In genomic region chr16:84609744-84610143, GRCh38 we compare ENCODE assay signal across 8 cellular contexts. TPM values are rescaled to one million over a fixed set of nuclear protein-coding genes. Genes with fewer than 3 reads are reported as not detected.
DNase-seq lines count a peak whose midpoint lies in the region; ATAC-seq and TF ChIP-seq lines count a peak whose summit lies in the region.
"Not testable (repeated sequence)": the region's sequence is repeated elsewhere in the genome, so short reads cannot be mapped to it uniquely, and the experiment has no call there.

No MANE protein-coding gene starts in this region.

- H3K9me3 ChIP-seq in AG04450 (ENCODE audit: control insufficient read depth, insufficient read depth, low read length) = peaks cover 13% of the 10 kb centered on the region
- not testable (repeated sequence) for H3K9me3 ChIP-seq in CD8-positive, alpha-beta memory T cell (ENCODE audit: low read length); Karpas-422 (ENCODE audit: low read length)

- H3K36me3 Mint-ChIP-seq in CD8-positive, alpha-beta memory T cell = peaks cover 0 to 60% (median 14%) of the 10 kb centered on the region in 3 donors
- H3K36me3 Mint-ChIP-seq in activated B cell treated with CpG ODN at 0.5 μM for 24 hours (ENCODE audit: low read depth) = peaks cover 76% of the 10 kb centered on the region
- H3K36me3 Mint-ChIP-seq in activated T-cell treated with anti-CD3 and anti-CD28 coated beads, Interleukin-2, amount 50 U/mL, for 4 hours (ENCODE audit: insufficient read depth) = peaks cover 30% of the 10 kb centered on the region
- H3K36me3 Mint-ChIP-seq in activated naive CD8-positive, alpha-beta T cell treated with anti-CD3 and anti-CD28 coated beads for 36 hours = peaks cover 94% of the 10 kb centered on the region
- H3K36me3 Mint-ChIP-seq in memory B cell = peaks cover 42% of the 10 kb centered on the region
- H3K36me3 Mint-ChIP-seq in stimulated activated memory B cell treated with anti-CD40 and anti-IgM and Interleukin-4, amounts not matched to agents 10 μg/mL and 1 μg/mL and 100 μg/mL, for 72 hours = peaks cover 76% of the 10 kb centered on the region

- DNase-seq in AG04450 (ENCODE audit: low read depth, low spot score); CD8-positive, alpha-beta memory T cell; Karpas-422; activated B cell treated with CpG ODN at 0.5 μM for 24 hours; activated T-cell treated with anti-CD3 and anti-CD28 coated beads, Interleukin-2, amount 50 U/mL, for 4 hours; activated naive CD8-positive, alpha-beta T cell treated with anti-CD3 and anti-CD28 coated beads for 36 hours; memory B cell (ENCODE audit: low spot score in 2 of 2): not testable (repeated sequence)

- ATAC-seq in activated B cell treated with CpG ODN at 0.5 μM for 24 hours (ENCODE audit: low read depth) = peak; percentile 9
- peak in 1 of 2 donors; percentile 24 for ATAC-seq in activated T-cell treated with anti-CD3 and anti-CD28 coated beads, Interleukin-2, amount 50 U/mL, for 4 hours
- ATAC-seq in memory B cell (ENCODE audit: low read depth) = peak; percentile 16
- peak; percentile 4 for ATAC-seq in stimulated activated memory B cell treated with anti-CD40 and anti-IgM and Interleukin-4, amounts not matched to agents 10 μg/mL and 1 μg/mL and 100 μg/mL, for 72 hours

- not testable (repeated sequence) for H3K27me3 Mint-ChIP-seq in CD8-positive, alpha-beta memory T cell; activated B cell treated with CpG ODN at 0.5 μM for 24 hours; activated T-cell treated with anti-CD3 and anti-CD28 coated beads, Interleukin-2, amount 50 U/mL, for 4 hours (ENCODE audit: low read depth); activated naive CD8-positive, alpha-beta T cell treated with anti-CD3 and anti-CD28 coated beads for 36 hours; memory B cell; stimulated activated memory B cell treated with anti-CD40 and anti-IgM and Interleukin-4, amounts not matched to agents 10 μg/mL and 1 μg/mL and 100 μg/mL, for 72 hours

- peaks cover 89 to 97% (median 97%) of the 10 kb centered on the region in 3 donors for H3K4me1 Mint-ChIP-seq in CD8-positive, alpha-beta memory T cell
- H3K4me1 Mint-ChIP-seq in activated B cell treated with CpG ODN at 0.5 μM for 24 hours (peaks cover 95% of the 10 kb centered on the region), memory B cell (peaks cover 72% of the 10 kb centered on the region)
- H3K4me1 Mint-ChIP-seq in activated T-cell treated with anti-CD3 and anti-CD28 coated beads, Interleukin-2, amount 50 U/mL, for 4 hours (ENCODE audit: low read depth) = peaks cover 98% of the 10 kb centered on the region
- peaks cover 87% of the 10 kb centered on the region for H3K4me1 Mint-ChIP-seq in activated naive CD8-positive, alpha-beta T cell treated with anti-CD3 and anti-CD28 coated beads for 36 hours
- peaks cover 94% of the 10 kb centered on the region for H3K4me1 Mint-ChIP-seq in stimulated activated memory B cell treated with anti-CD40 and anti-IgM and Interleukin-4, amounts not matched to agents 10 μg/mL and 1 μg/mL and 100 μg/mL, for 72 hours

- H3K79me2 ChIP-seq in Karpas-422 (ENCODE audit: low read length) = peaks cover 92% of the 10 kb centered on the region

- H3K4me3 ChIP-seq in AG04450 (ENCODE audit: low read depth, low read length); CD8-positive, alpha-beta memory T cell (ENCODE audit: low read length); Karpas-422 (ENCODE audit: low read length): not testable (repeated sequence)

- POLR2A ChIA-PET in AG04450 (lab: Yijun Ruan, JAX) = not testable (repeated sequence)
- POLR2A ChIA-PET in CD8-positive, alpha-beta memory T cell (lab: Charles Lee) = interaction anchor here (1.1 to 4.1 kb wide), 2 partner anchors 12 to 15 kb away, joined by 4 to 77 read pairs; no protein-coding TSS in a partner anchor
- POLR2A ChIA-PET in activated B cell treated with CpG ODN at 0.5 μM for 24 hours (lab: Charles Lee) = interaction anchor here (4.1 to 10.7 kb wide), 3 partner anchors 11 to 23 kb away, joined by 29 to 333 read pairs (median 45); no protein-coding TSS in a partner anchor

- H3K4me1 ChIP-seq in CD8-positive, alpha-beta memory T cell (ENCODE audit: insufficient read depth, low read length) = peaks cover 98% of the 10 kb centered on the region
- H3K4me1 ChIP-seq in Karpas-422 (ENCODE audit: low read length) = peaks cover 58% of the 10 kb centered on the region

- peak overlapping the region; percentile 43 to 84 (median 72) for H3K4me3 Mint-ChIP-seq in CD8-positive, alpha-beta memory T cell
- H3K4me3 Mint-ChIP-seq in activated B cell treated with CpG ODN at 0.5 μM for 24 hours = peak overlapping the region; percentile 59
- H3K4me3 Mint-ChIP-seq in activated T-cell treated with anti-CD3 and anti-CD28 coated beads, Interleukin-2, amount 50 U/mL, for 4 hours = peak overlapping the region; percentile 14
- not testable (repeated sequence) for H3K4me3 Mint-ChIP-seq in activated naive CD8-positive, alpha-beta T cell treated with anti-CD3 and anti-CD28 coated beads for 36 hours; stimulated activated memory B cell treated with anti-CD40 and anti-IgM and Interleukin-4, amounts not matched to agents 10 μg/mL and 1 μg/mL and 100 μg/mL, for 72 hours
- H3K4me3 Mint-ChIP-seq in memory B cell = peak overlapping the region; percentile 68

- not testable (repeated sequence) for H3K9me2 ChIP-seq in Karpas-422 (replicated peaks; ENCODE audit: insufficient read depth, low read length)

- not testable (repeated sequence) for H3K4me2 ChIP-seq in Karpas-422 (ENCODE audit: low read depth, low read length, poor library complexity, severe bottlenecking)

- not testable (repeated sequence) for H3K27me3 ChIP-seq in AG04450 (ENCODE audit: control insufficient read depth, insufficient read depth, low read length); CD8-positive, alpha-beta memory T cell (ENCODE audit: insufficient read depth, low read length, poor library complexity, severe bottlenecking); Karpas-422 (ENCODE audit: low read length)

- intact Hi-C loops in activated B cell treated with CpG ODN at 0.5 μM for 24 hours (cut with micrococcal nuclease) = loop anchor here (10.0 kb wide), 1 partner anchor 1145 kb away; the partner anchor contains the start of gene C16orf74

- CTCF ChIA-PET in AG04450 (lab: Charles Lee) = not testable (repeated sequence)
- CTCF ChIA-PET in CD8-positive, alpha-beta memory T cell (lab: Charles Lee) = interaction anchor here (1.5 to 1.9 kb wide), 2 partner anchors 10 to 12 kb away, joined by 8 to 10 read pairs; no protein-coding TSS in a partner anchor
- CTCF ChIA-PET in activated B cell treated with CpG ODN at 0.5 μM for 24 hours (lab: Charles Lee) = interaction anchor here (1.7 kb wide), 1 partner anchor 13 kb away, joined by 3 read pairs; no protein-coding TSS in a partner anchor

- not testable (repeated sequence) for TF ChIP-seq CTCF in AG04450 (IDR thresholded peaks at IDR 0.05; ENCODE audit: low read depth, low read length); activated B cell treated with CpG ODN at 0.5 μM for 24 hours (IDR thresholded peaks at IDR 0.05)

- H3K9me3 Mint-ChIP-seq in CD8-positive, alpha-beta memory T cell; activated B cell treated with CpG ODN at 0.5 μM for 24 hours; activated T-cell treated with anti-CD3 and anti-CD28 coated beads, Interleukin-2, amount 50 U/mL, for 4 hours; activated naive CD8-positive, alpha-beta T cell treated with anti-CD3 and anti-CD28 coated beads for 36 hours; memory B cell; stimulated activated memory B cell treated with anti-CD40 and anti-IgM and Interleukin-4, amounts not matched to agents 10 μg/mL and 1 μg/mL and 100 μg/mL, for 72 hours: not testable (repeated sequence)

- H3K27ac Mint-ChIP-seq in CD8-positive, alpha-beta memory T cell = peak overlapping the region; percentile 86 to 97 (median 94)
- peak overlapping the region; percentile 95 for H3K27ac Mint-ChIP-seq in activated B cell treated with CpG ODN at 0.5 μM for 24 hours
- H3K27ac Mint-ChIP-seq in activated naive CD8-positive, alpha-beta T cell treated with anti-CD3 and anti-CD28 coated beads for 36 hours = peak overlapping the region; percentile 81
- H3K27ac Mint-ChIP-seq in memory B cell = peak overlapping the region; percentile 87
- peak overlapping the region; percentile 100 for H3K27ac Mint-ChIP-seq in stimulated activated memory B cell treated with anti-CD40 and anti-IgM and Interleukin-4, amounts not matched to agents 10 μg/mL and 1 μg/mL and 100 μg/mL, for 72 hours

- peak overlapping the region; percentile 2 for H3K27ac ChIP-seq in AG04450 (ENCODE audit: low read depth, low read length)
- not testable (repeated sequence) for H3K27ac ChIP-seq in CD8-positive, alpha-beta memory T cell (ENCODE audit: low read depth, low read length)
- H3K27ac ChIP-seq in Karpas-422 (ENCODE audit: low read length) = peak overlapping the region; percentile 99

- H3K36me3 ChIP-seq in CD8-positive, alpha-beta memory T cell (ENCODE audit: insufficient read depth, low read length) = not testable (repeated sequence)
- H3K36me3 ChIP-seq in Karpas-422 (ENCODE audit: insufficient read depth, low read length) = peaks cover 45% of the 10 kb centered on the region

- not testable (repeated sequence) for H2AFZ ChIP-seq in Karpas-422 (ENCODE audit: low read length)

- H4K20me1 ChIP-seq in Karpas-422 (ENCODE audit: insufficient read depth, low read depth, low read length) = not testable (repeated sequence)

- not testable (repeated sequence) for H3K9ac ChIP-seq in Karpas-422 (ENCODE audit: low read length)

RNA-seq across cellular contexts. Expression of gene COTL1, which starts 8.1 kb away (rescaled TPM):
- polyA plus RNA-seq in AG04450 (2011; rRNA removed) = 153 and 197 TPM in 2 replicates
- polyA minus RNA-seq in AG04450 (2011; rRNA and poly(A)+ RNA removed) = 83.5 and 92.2 TPM in 2 replicates
- total RNA-seq in CD8-positive, alpha-beta memory T cell = 100 to 1,000 TPM; 373 to 388 TPM
- 653 TPM for polyA plus RNA-seq in CD8-positive, alpha-beta memory T cell
- total RNA-seq in Karpas-422 (2014; rRNA removed; shearing (Covaris generic); ENCODE audit: low replicate concordance) = 162 and 215 TPM in 2 replicates
- 487 and 525 TPM in 2 replicates for total RNA-seq in activated B cell treated with CpG ODN at 0.5 μM for 24 hours
- 100 to 1,000 TPM; 209 to 331 (median 274) TPM for total RNA-seq in activated T-cell treated with anti-CD3 and anti-CD28 coated beads, Interleukin-2, amount 50 U/mL, for 4 hours
- total RNA-seq in activated naive CD8-positive, alpha-beta T cell treated with anti-CD3 and anti-CD28 coated beads for 36 hours = 100 to 1,000 TPM; 588 to 605 TPM

RNA-seq across cellular contexts. Expression of gene KLHL36, which starts 38.6 kb away (rescaled TPM):
- 32.6 and 38.3 TPM in 2 replicates for polyA plus RNA-seq in AG04450 (2011; rRNA removed)
- polyA minus RNA-seq in AG04450 (2011; rRNA and poly(A)+ RNA removed) = 53.1 and 66.7 TPM in 2 replicates
- 10 to 100 TPM; 39.7 to 41.2 TPM for total RNA-seq in CD8-positive, alpha-beta memory T cell
- 34.0 TPM for polyA plus RNA-seq in CD8-positive, alpha-beta memory T cell
- total RNA-seq in Karpas-422 (2014; rRNA removed; shearing (Covaris generic); ENCODE audit: low replicate concordance) = 25.6 and 35.4 TPM in 2 replicates
- total RNA-seq in activated B cell treated with CpG ODN at 0.5 μM for 24 hours = 62.6 and 72.7 TPM in 2 replicates
- 10 to 100 TPM; 28.9 to 32.1 (median 31.0) TPM for total RNA-seq in activated T-cell treated with anti-CD3 and anti-CD28 coated beads, Interleukin-2, amount 50 U/mL, for 4 hours
- 10 to 100 TPM; 32.6 to 34.8 TPM for total RNA-seq in activated naive CD8-positive, alpha-beta T cell treated with anti-CD3 and anti-CD28 coated beads for 36 hours
